Comparison of ENCODE assay signal across 15 cellular contexts in genomic region chr20:61812121-61812520, GRCh38.
DNase-seq lines count a peak whose midpoint lies in the region; ATAC-seq and TF ChIP-seq lines count a peak whose summit lies in the region.
"Had no signal": no experiment of that assay in that cellular context is flagged by ENCODE, and none has a peak within 500 bp of the region (broad histone marks: within the 10 kb centered on the region; RNA-seq: fewer than 3 reads in every experiment).

No MANE protein-coding gene starts in this region.

- no peaks in the 10 kb centered on the region for H3K9me3 ChIP-seq in BLaER1
- no peaks in the 10 kb centered on the region for H3K9me3 ChIP-seq in osteoblast (ENCODE audit: low read depth, low read length)
- H3K9me3 ChIP-seq: A549, BE2C, Caco-2, HAP-1 had no signal

- H3K4me3 Mint-ChIP-seq in GM23338 (no peak overlapping the region), glutamatergic neuron (ENCODE audit: unreplicated experiment) (no peak overlapping the region)
- H3K4me3 Mint-ChIP-seq: CD8-positive, alpha-beta memory T cell had no signal

- H3K4me1 Mint-ChIP-seq in GM23338 = peaks cover 16% of the 10 kb centered on the region
- H3K4me1 Mint-ChIP-seq in glutamatergic neuron (ENCODE audit: low read depth, unreplicated experiment) = peaks cover 3% of the 10 kb centered on the region
- H3K4me1 Mint-ChIP-seq: CD8-positive, alpha-beta memory T cell had no signal

- peak overlapping the region; percentile 92 for H3K4me2 ChIP-seq in BLaER1
- no peak overlapping the region for H3K4me2 ChIP-seq in GM23338
- no peak overlapping the region for H3K4me2 ChIP-seq in osteoblast (ENCODE audit: insufficient read depth, low read length)
- H3K4me2 ChIP-seq: A549 had no signal

- no peak for TF ChIP-seq CTCF in GM23338 (conservative IDR thresholded peaks at IDR 0.05; ENCODE audit: low read depth in 2 of 2)
- TF ChIP-seq CTCF in glutamatergic neuron (IDR thresholded peaks at IDR 0.05; ENCODE audit: partially characterized antibody, unreplicated experiment) = no peak
- no peak for TF ChIP-seq CTCF in osteoblast (IDR thresholded peaks at IDR 0.05; ENCODE audit: extremely low read depth, low read depth, low read length)

- H4K20me1 ChIP-seq in BLaER1 (no peaks in the 10 kb centered on the region), GM23338 (replicated peaks; ENCODE audit: insufficient read depth) (no peaks in the 10 kb centered on the region), osteoblast (ENCODE audit: insufficient read depth, low read length) (no peaks in the 10 kb centered on the region)

- H3K9me3 Mint-ChIP-seq in GM23338 (no peaks in the 10 kb centered on the region), glutamatergic neuron (ENCODE audit: unreplicated experiment) (peaks cover 2% of the 10 kb centered on the region)
- H3K9me3 Mint-ChIP-seq: CD8-positive, alpha-beta memory T cell had no signal

- H3K9ac ChIP-seq in BLaER1 = no peak overlapping the region

- no peaks in the 10 kb centered on the region for H3K9me2 ChIP-seq in GM23338 (ENCODE audit: insufficient read depth)

- H3K36me3 ChIP-seq in BLaER1 (no peaks in the 10 kb centered on the region), GM23338 (ENCODE audit: insufficient read depth) (no peaks in the 10 kb centered on the region), osteoblast (ENCODE audit: insufficient read depth, low read length) (no peaks in the 10 kb centered on the region)
- H3K36me3 ChIP-seq: BE2C, HAP-1 had no signal

- H3K27me3 ChIP-seq in BLaER1 (peaks cover 7% of the 10 kb centered on the region), GM23338 (ENCODE audit: insufficient read depth) (no peaks in the 10 kb centered on the region), osteoblast (ENCODE audit: insufficient read depth, low read length) (no peaks in the 10 kb centered on the region)

- peak; percentile 18; the same call in 2 of the 3 replicates for ATAC-seq in GM23338
- no peak for ATAC-seq in GM21786 (IDR thresholded peaks at IDR 0.05; ENCODE audit: unreplicated experiment)
- ATAC-seq: A549 had no signal

- no peaks in the 10 kb centered on the region for H3K36me3 Mint-ChIP-seq in GM23338 (ENCODE audit: low read depth)
- H3K36me3 Mint-ChIP-seq in glutamatergic neuron (ENCODE audit: unreplicated experiment) = no peaks in the 10 kb centered on the region
- H3K36me3 Mint-ChIP-seq: CD8-positive, alpha-beta memory T cell had no signal

- H3K27ac Mint-ChIP-seq in GM23338 (no peak overlapping the region), glutamatergic neuron (ENCODE audit: unreplicated experiment) (no peak overlapping the region)
- H3K27ac Mint-ChIP-seq: CD8-positive, alpha-beta memory T cell had no signal

- no peak for DNase-seq in GM23338 (ENCODE audit: low spot score)
- peak; percentile 9 for DNase-seq in glutamatergic neuron
- peak; percentile 69 for DNase-seq in osteoblast (ENCODE audit: insufficient read length, low spot score, missing footprints)
- no peak for DNase-seq in 8988T
- DNase-seq in activated T-cell treated with anti-CD3 and anti-CD28 coated beads, Interleukin-2, amount 50 U/mL, for 48 hours = no peak
- DNase-seq: BE2C; Caco-2; CD8-positive, alpha-beta memory T cell; DND-41; GDM1; GOT3 had no signal

- H2AFZ ChIP-seq in GM23338 (no peak overlapping the region), osteoblast (ENCODE audit: low read length) (no peak overlapping the region)

- H3F3A ChIP-seq in GM23338 (replicated peaks; ENCODE audit: low read depth) = 0 out of 2 replicates have a peak, but pooled peaks cover 3% of the 10 kb centered on the region

- H3K4me1 ChIP-seq in BLaER1 (peaks cover 80% of the 10 kb centered on the region), GM23338 (ENCODE audit: insufficient read depth) (no peaks in the 10 kb centered on the region), osteoblast (ENCODE audit: insufficient read depth, low read length) (no peaks in the 10 kb centered on the region)
- H3K4me1 ChIP-seq: A549, BE2C, Caco-2, HAP-1 had no signal

- no peak overlapping the region for H3K4me3 ChIP-seq in BLaER1
- H3K4me3 ChIP-seq in GM23338 = no peak overlapping the region
- no peak overlapping the region for H3K4me3 ChIP-seq in osteoblast (ENCODE audit: insufficient read depth, low read length)
- H3K4me3 ChIP-seq: A549, HAP-1 had no signal

- peaks cover 14% of the 10 kb centered on the region for H3K27me3 Mint-ChIP-seq in GM23338 (ENCODE audit: insufficient read depth, low read depth, poor library complexity)
- H3K27me3 Mint-ChIP-seq in glutamatergic neuron (ENCODE audit: unreplicated experiment) = peaks cover 7% of the 10 kb centered on the region

- H3K79me2 ChIP-seq in GM23338 (replicated peaks; ENCODE audit: insufficient read depth) (no peaks in the 10 kb centered on the region), osteoblast (ENCODE audit: insufficient read depth, low read length) (no peaks in the 10 kb centered on the region)

- no peak overlapping the region for H3K27ac ChIP-seq in BLaER1
- no peak overlapping the region for H3K27ac ChIP-seq in GM23338 (ENCODE audit: low read depth)
- H3K27ac ChIP-seq in osteoblast (ENCODE audit: low read depth, low read length) = no peak overlapping the region
- H3K27ac ChIP-seq: A549 had no signal

TF ChIP-seq in GM23338, 12 proteins besides CTCF, POLR2A, EP300 and RAD21 (continues in another document):
- no peak for TF ChIP-seq REST (IDR thresholded peaks at IDR 0.05; ENCODE audit: unreplicated experiment)
- no peak for TF ChIP-seq CREB1 (CRISPR knock-in tag; IDR thresholded peaks at IDR 0.05; ENCODE audit: low read depth)
- no peak for TF ChIP-seq EZH2phosphoT487 (IDR thresholded peaks at IDR 0.05; ENCODE audit: unreplicated experiment)
- no peak for TF ChIP-seq JUNB (IDR thresholded peaks at IDR 0.05; ENCODE audit: unreplicated experiment)
- no peak for TF ChIP-seq EZH2 (IDR thresholded peaks at IDR 0.05; ENCODE audit: low read depth, unreplicated experiment)
- no peak for TF ChIP-seq ZNF114 (CRISPR knock-in tag; IDR thresholded peaks at IDR 0.05)
- TF ChIP-seq NANOG (IDR thresholded peaks at IDR 0.05; ENCODE audit: borderline replicate concordance) = no peak
- TF ChIP-seq POLR2AphosphoS5 (IDR thresholded peaks at IDR 0.05; ENCODE audit: low read depth) = no peak

Comparison
In these comparisons a context has a peak if more than half of its experiments do, and no peak if none do; other contexts are left out.
1. DNase-seq: peak in glutamatergic neuron (single experiment) and osteoblast (single experiment); none in GM23338 (single experiment), 8988T (single experiment) and activated T-cell treated with anti-CD3 and anti-CD28 coated beads, Interleukin-2, amount 50 U/mL, for 48 hours (0 of 2).